In the genomic region with DNA sequence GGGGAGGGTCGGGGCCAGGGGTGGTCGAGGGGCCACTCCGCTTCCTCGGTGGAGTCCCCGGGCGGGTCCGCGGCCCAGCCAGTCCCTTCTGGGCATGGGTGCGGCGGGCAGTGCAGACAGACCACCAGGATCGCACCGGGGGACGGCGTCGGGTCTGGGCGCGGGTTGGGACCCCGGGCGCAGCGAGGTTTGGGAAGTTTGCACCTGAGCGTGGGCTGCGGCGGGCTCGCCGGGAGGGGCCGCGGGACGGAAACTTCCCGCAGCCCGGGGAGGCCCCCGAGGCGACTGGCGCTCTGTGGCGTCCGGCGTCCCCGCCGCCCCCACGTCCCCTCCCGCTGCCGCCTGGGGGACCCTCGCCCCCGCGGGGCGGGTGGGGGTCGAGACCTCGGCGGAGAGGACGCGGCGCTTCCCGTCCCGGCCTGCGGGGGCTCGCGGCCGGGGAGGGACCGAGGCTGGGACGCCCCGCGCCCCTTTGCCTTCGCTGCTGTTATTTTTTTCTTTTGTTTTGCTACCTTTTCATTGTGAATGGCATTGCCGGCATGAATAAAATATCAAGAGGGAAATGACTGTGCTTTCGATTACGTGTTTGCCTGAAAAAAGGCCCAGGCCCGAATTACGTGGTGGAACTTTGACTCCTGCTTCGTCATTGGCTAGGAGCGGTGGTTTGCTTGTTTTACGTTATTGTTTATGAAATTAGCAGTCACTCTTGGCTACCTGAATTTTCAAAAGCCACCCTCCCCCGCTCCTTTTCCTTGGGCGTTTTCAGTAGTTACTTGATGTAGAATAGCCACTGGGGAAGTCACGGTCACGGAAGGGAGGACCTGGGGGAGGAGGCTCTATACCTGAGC, we compare ENCODE assay signal across 1 cellular context.
TF ChIP-seq lines count a peak whose summit lies in the region.

No MANE protein-coding gene starts in this region.

TF ChIP-seq in HepG2, 621 proteins besides CTCF, POLR2A, EP300 and RAD21 (continued from another document and continues in another):
- TF ChIP-seq, protein P1, sequence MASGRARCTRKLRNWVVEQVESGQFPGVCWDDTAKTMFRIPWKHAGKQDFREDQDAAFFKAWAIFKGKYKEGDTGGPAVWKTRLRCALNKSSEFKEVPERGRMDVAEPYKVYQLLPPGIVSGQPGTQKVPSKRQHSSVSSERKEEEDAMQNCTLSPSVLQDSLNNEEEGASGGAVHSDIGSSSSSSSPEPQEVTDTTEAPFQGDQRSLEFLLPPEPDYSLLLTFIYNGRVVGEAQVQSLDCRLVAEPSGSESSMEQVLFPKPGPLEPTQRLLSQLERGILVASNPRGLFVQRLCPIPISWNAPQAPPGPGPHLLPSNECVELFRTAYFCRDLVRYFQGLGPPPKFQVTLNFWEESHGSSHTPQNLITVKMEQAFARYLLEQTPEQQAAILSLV (CRISPR knock-in tag; IDR thresholded peaks at IDR 0.05; ENCODE audit: borderline replicate concordance) = 0 out of 2 replicates have a peak, but pooled peaks have one; percentile 33
- TF ChIP-seq ZNF790 (CRISPR knock-in tag; IDR thresholded peaks at IDR 0.05; ENCODE audit: borderline replicate concordance) = no peak; the same call in 1 of the 2 replicates
- TF ChIP-seq PHB2 (IDR thresholded peaks at IDR 0.05; ENCODE audit: partially characterized antibody) = no peak
- TF ChIP-seq, protein P2, sequence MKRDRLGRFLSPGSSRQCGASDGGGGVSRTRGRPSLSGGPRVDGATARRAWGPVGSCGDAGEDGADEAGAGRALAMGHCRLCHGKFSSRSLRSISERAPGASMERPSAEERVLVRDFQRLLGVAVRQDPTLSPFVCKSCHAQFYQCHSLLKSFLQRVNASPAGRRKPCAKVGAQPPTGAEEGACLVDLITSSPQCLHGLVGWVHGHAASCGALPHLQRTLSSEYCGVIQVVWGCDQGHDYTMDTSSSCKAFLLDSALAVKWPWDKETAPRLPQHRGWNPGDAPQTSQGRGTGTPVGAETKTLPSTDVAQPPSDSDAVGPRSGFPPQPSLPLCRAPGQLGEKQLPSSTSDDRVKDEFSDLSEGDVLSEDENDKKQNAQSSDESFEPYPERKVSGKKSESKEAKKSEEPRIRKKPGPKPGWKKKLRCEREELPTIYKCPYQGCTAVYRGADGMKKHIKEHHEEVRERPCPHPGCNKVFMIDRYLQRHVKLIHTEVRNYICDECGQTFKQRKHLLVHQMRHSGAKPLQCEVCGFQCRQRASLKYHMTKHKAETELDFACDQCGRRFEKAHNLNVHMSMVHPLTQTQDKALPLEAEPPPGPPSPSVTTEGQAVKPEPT (CRISPR knock-in tag; IDR thresholded peaks at IDR 0.05; ENCODE audit: low read depth) = no peak
- no peak for TF ChIP-seq SMARCE1 (IDR thresholded peaks at IDR 0.05; ENCODE audit: borderline replicate concordance)
- TF ChIP-seq, protein P3, sequence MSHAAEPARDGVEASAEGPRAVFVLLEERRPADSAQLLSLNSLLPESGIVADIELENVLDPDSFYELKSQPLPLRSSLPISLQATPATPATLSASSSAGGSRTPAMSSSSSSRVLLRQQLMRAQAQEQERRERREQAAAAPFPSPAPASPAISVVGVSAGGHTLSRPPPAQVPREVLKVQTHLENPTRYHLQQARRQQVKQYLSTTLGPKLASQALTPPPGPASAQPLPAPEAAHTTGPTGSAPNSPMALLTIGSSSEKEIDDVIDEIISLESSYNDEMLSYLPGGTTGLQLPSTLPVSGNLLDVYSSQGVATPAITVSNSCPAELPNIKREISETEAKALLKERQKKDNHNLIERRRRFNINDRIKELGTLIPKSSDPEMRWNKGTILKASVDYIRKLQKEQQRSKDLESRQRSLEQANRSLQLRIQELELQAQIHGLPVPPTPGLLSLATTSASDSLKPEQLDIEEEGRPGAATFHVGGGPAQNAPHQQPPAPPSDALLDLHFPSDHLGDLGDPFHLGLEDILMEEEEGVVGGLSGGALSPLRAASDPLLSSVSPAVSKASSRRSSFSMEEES (CRISPR knock-in tag; IDR thresholded peaks at IDR 0.05) = no peak
- no peak for TF ChIP-seq LCORL (IDR thresholded peaks at IDR 0.05)
- no peak for TF ChIP-seq LCORL (CRISPR knock-in tag; IDR thresholded peaks at IDR 0.05)
- TF ChIP-seq ASH2L (IDR thresholded peaks at IDR 0.05; ENCODE audit: insufficient read length, low read depth, low read length) = peak; percentile 82
- TF ChIP-seq, protein P4, sequence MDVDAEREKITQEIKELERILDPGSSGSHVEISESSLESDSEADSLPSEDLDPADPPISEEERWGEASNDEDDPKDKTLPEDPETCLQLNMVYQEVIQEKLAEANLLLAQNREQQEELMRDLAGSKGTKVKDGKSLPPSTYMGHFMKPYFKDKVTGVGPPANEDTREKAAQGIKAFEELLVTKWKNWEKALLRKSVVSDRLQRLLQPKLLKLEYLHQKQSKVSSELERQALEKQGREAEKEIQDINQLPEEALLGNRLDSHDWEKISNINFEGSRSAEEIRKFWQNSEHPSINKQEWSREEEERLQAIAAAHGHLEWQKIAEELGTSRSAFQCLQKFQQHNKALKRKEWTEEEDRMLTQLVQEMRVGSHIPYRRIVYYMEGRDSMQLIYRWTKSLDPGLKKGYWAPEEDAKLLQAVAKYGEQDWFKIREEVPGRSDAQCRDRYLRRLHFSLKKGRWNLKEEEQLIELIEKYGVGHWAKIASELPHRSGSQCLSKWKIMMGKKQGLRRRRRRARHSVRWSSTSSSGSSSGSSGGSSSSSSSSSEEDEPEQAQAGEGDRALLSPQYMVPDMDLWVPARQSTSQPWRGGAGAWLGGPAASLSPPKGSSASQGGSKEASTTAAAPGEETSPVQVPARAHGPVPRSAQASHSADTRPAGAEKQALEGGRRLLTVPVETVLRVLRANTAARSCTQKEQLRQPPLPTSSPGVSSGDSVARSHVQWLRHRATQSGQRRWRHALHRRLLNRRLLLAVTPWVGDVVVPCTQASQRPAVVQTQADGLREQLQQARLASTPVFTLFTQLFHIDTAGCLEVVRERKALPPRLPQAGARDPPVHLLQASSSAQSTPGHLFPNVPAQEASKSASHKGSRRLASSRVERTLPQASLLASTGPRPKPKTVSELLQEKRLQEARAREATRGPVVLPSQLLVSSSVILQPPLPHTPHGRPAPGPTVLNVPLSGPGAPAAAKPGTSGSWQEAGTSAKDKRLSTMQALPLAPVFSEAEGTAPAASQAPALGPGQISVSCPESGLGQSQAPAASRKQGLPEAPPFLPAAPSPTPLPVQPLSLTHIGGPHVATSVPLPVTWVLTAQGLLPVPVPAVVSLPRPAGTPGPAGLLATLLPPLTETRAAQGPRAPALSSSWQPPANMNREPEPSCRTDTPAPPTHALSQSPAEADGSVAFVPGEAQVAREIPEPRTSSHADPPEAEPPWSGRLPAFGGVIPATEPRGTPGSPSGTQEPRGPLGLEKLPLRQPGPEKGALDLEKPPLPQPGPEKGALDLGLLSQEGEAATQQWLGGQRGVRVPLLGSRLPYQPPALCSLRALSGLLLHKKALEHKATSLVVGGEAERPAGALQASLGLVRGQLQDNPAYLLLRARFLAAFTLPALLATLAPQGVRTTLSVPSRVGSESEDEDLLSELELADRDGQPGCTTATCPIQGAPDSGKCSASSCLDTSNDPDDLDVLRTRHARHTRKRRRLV (CRISPR knock-in tag; IDR thresholded peaks at IDR 0.05) = 0 out of 2 replicates have a peak, but pooled peaks have one; percentile 46
- TF ChIP-seq, protein P5, sequence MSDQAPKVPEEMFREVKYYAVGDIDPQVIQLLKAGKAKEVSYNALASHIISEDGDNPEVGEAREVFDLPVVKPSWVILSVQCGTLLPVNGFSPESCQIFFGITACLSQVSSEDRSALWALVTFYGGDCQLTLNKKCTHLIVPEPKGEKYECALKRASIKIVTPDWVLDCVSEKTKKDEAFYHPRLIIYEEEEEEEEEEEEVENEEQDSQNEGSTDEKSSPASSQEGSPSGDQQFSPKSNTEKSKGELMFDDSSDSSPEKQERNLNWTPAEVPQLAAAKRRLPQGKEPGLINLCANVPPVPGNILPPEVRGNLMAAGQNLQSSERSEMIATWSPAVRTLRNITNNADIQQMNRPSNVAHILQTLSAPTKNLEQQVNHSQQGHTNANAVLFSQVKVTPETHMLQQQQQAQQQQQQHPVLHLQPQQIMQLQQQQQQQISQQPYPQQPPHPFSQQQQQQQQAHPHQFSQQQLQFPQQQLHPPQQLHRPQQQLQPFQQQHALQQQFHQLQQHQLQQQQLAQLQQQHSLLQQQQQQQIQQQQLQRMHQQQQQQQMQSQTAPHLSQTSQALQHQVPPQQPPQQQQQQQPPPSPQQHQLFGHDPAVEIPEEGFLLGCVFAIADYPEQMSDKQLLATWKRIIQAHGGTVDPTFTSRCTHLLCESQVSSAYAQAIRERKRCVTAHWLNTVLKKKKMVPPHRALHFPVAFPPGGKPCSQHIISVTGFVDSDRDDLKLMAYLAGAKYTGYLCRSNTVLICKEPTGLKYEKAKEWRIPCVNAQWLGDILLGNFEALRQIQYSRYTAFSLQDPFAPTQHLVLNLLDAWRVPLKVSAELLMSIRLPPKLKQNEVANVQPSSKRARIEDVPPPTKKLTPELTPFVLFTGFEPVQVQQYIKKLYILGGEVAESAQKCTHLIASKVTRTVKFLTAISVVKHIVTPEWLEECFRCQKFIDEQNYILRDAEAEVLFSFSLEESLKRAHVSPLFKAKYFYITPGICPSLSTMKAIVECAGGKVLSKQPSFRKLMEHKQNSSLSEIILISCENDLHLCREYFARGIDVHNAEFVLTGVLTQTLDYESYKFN (CRISPR knock-in tag; conservative IDR thresholded peaks at IDR 0.05) = peak; percentile 29; the same call in 1 of the 2 replicates
- TF ChIP-seq ZNF781 (CRISPR knock-in tag; IDR thresholded peaks at IDR 0.05; ENCODE audit: borderline replicate concordance, not compliant biosample characterization) = no peak
- peak; percentile 77 for TF ChIP-seq AGO2 (optimal IDR thresholded peaks at IDR 0.05; ENCODE audit: low read depth, low read length)
- TF ChIP-seq, protein P6, sequence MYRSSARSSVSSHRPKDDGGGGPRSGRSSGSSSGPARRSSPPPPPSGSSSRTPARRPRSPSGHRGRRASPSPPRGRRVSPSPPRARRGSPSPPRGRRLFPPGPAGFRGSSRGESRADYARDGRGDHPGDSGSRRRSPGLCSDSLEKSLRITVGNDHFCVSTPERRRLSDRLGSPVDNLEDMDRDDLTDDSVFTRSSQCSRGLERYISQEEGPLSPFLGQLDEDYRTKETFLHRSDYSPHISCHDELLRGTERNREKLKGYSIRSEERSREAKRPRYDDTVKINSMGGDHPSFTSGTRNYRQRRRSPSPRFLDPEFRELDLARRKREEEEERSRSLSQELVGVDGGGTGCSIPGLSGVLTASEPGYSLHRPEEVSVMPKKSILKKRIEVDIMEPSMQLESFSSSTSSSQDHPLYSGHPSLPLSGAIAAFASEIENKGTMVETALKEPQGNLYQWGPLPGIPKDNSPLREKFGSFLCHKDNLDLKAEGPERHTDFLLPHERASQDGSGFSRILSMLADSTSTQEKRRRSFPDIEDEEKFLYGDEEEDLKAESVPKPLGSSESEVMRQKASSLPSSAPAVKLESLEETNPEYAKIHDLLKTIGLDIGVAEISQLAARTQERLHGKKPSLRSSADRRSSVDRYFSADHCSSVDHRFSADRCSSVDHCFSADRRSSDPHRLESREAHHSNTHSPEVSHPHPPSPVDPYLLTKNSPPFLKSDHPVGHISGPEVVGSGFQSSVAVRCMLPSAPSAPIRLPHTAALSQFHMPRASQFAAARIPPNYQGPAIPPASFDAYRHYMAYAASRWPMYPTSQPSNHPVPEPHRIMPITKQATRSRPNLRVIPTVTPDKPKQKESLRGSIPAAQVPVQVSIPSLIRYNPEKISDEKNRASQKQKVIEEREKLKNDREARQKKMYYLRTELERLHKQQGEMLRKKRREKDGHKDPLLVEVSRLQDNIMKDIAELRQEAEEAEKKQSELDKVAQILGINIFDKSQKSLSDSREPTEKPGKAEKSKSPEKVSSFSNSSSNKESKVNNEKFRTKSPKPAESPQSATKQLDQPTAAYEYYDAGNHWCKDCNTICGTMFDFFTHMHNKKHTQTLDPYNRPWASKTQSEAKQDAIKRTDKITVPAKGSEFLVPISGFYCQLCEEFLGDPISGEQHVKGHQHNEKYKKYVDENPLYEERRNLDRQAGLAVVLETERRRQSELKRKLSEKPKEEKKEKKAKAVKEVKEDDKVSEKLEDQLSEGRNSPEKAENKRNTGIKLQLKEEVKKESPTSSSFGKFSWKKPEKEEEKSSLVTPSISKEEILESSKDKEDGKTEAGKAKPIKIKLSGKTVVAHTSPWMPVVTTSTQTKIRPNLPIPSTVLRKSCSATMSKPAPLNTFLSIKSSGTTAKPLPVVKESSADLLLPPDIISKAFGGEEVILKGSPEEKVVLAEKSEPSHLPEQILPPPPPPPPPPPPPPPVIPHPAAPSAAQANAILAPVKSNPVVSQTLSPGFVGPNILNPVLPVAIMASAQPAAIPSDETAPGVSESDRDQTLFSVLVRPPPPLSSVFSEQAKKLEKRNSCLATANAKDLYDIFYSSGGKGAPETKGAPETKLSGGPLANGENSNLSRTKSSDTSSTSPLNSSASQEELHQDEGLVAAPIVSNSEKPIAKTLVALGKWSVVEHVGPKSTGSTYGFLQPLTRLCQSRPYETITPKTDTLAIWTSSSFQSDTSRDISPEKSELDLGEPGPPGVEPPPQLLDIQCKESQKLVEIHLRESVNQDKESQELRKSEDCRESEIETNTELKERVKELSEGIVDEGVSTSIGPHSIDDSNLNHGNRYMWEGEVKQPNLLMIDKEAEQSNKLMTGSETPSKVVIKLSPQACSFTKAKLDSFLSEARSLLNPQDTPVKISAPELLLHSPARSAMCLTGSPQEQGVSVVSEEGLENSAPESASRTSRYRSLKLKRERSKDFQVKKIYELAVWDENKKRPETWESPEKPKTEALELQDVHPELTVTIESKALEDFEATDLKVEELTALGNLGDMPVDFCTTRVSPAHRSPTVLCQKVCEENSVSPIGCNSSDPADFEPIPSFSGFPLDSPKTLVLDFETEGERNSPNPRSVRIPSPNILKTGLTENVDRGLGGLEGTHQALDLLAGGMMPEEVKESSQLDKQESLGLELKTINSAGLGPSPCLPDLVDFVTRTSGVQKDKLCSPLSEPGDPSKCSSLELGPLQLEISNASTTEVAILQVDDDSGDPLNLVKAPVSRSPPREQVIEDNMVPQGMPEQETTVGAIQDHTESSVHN (CRISPR knock-in tag; IDR thresholded peaks at IDR 0.05) = no peak
- no peak for TF ChIP-seq MAFK (conservative IDR thresholded peaks at IDR 0.05 in 1 of 2, IDR thresholded peaks at IDR 0.05 in 1 of 2; ENCODE audit: low read length in 2 of 2)
- TF ChIP-seq RNF2 (conservative IDR thresholded peaks at IDR 0.05; ENCODE audit: low read depth) = 0 out of 2 replicates have a peak, but pooled peaks have one; percentile 25
- peak; percentile 51; the same call in 1 of the 2 replicates for TF ChIP-seq KLF11 (CRISPR knock-in tag; IDR thresholded peaks at IDR 0.05)
- TF ChIP-seq ZNF746 (CRISPR knock-in tag; IDR thresholded peaks at IDR 0.05) = 0 out of 2 replicates have a peak, but pooled peaks have one; percentile 50
- TF ChIP-seq, protein P7, sequence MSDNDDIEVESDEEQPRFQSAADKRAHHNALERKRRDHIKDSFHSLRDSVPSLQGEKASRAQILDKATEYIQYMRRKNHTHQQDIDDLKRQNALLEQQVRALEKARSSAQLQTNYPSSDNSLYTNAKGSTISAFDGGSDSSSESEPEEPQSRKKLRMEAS (IDR thresholded peaks at IDR 0.05) = no peak; the same call in 1 of the 2 replicates
